In genomic region chr5:154850255-154851062, GRCh38 we compare ENCODE assay signal across 1 cellular context.
A peak's percentile ranks its signal among the peaks of the same experiment; 100 is the strongest.
TF ChIP-seq lines count a peak whose summit lies in the region.

FAXDC2 (minus strand) TSS chr5:154850603; CDS start chr5:154838178, 12,425 bp downstream.

TF ChIP-seq in IMR-90, 13 proteins besides CTCF, POLR2A, EP300 and RAD21:
- TF ChIP-seq BHLHE40 (IDR thresholded peaks at IDR 0.05; ENCODE audit: low read depth, low read length) = peak; percentile 87
- TF ChIP-seq MAFK (IDR thresholded peaks at IDR 0.05; ENCODE audit: low read depth, low read length) = no peak
- no peak for TF ChIP-seq RCOR1 (IDR thresholded peaks at IDR 0.05; ENCODE audit: insufficient replicate concordance, low read length)
- peak; percentile 96 for TF ChIP-seq USF2 (IDR thresholded peaks at IDR 0.05; ENCODE audit: low read depth, low read length)
- TF ChIP-seq MXI1 (IDR thresholded peaks at IDR 0.05; ENCODE audit: borderline replicate concordance, low read depth, low read length) = peak; percentile 68; the same call in 1 of the 2 replicates
TF ChIP-seq in IMR-90: peak in this region for 3.
